In genomic region chrX:68433155-68433980, GRCh38 we compare ENCODE assay signal across 1 cellular context.
TF ChIP-seq lines count a peak whose summit lies in the region.

A gene with protein sequence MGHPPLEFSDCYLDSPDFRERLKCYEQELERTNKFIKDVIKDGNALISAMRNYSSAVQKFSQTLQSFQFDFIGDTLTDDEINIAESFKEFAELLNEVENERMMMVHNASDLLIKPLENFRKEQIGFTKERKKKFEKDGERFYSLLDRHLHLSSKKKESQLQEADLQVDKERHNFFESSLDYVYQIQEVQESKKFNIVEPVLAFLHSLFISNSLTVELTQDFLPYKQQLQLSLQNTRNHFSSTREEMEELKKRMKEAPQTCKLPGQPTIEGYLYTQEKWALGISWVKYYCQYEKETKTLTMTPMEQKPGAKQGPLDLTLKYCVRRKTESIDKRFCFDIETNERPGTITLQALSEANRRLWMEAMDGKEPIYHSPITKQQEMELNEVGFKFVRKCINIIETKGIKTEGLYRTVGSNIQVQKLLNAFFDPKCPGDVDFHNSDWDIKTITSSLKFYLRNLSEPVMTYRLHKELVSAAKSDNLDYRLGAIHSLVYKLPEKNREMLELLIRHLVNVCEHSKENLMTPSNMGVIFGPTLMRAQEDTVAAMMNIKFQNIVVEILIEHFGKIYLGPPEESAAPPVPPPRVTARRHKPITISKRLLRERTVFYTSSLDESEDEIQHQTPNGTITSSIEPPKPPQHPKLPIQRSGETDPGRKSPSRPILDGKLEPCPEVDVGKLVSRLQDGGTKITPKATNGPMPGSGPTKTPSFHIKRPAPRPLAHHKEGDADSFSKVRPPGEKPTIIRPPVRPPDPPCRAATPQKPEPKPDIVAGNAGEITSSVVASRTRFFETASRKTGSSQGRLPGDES (minus strand): TSS chrX:68433495. CDS start chrX:68433020, 475 bp downstream.

TF ChIP-seq in HEK293, 187 proteins besides CTCF, POLR2A, EP300 and RAD21 (continued from another document and continues in another):
- TF ChIP-seq, protein P1, sequence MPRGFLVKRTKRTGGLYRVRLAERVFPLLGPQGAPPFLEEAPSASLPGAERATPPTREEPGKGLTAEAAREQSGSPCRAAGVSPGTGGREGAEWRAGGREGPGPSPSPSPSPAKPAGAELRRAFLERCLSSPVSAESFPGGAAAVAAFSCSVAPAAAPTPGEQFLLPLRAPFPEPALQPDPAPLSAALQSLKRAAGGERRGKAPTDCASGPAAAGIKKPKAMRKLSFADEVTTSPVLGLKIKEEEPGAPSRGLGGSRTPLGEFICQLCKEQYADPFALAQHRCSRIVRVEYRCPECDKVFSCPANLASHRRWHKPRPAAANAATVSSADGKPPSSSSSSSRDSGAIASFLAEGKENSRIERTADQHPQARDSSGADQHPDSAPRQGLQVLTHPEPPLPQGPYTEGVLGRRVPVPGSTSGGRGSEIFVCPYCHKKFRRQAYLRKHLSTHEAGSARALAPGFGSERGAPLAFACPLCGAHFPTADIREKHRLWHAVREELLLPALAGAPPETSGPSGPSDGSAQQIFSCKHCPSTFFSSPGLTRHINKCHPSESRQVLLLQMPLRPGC (tag by site-specific recombination; IDR thresholded peaks at IDR 0.05), result no peak
- TF ChIP-seq ZNF266 (tag by site-specific recombination; IDR thresholded peaks at IDR 0.05; ENCODE audit: low read depth) (no peak), ZNF843 (tag by site-specific recombination; IDR thresholded peaks at IDR 0.05) (no peak), TRIM28 (IDR thresholded peaks at IDR 0.05; ENCODE audit: borderline replicate concordance, low read length) (peak; percentile 66), GLIS2 (tag by site-specific recombination; IDR thresholded peaks at IDR 0.05) (no peak; the same call in 1 of the 2 replicates), ZNF626 (tag by site-specific recombination; IDR thresholded peaks at IDR 0.05) (no peak), ZNF449 (tag by site-specific recombination; IDR thresholded peaks at IDR 0.05) (no peak), ZNF600 (tag by site-specific recombination; IDR thresholded peaks at IDR 0.05) (peak; percentile 89), ZBTB17 (tag by site-specific recombination; IDR thresholded peaks at IDR 0.05) (peak; percentile 74), SALL2 (tag by site-specific recombination; IDR thresholded peaks at IDR 0.05; ENCODE audit: borderline replicate concordance) (no peak), IKZF3 (tag by site-specific recombination; IDR thresholded peaks at IDR 0.05) (peak; percentile 82), ZNF513 (tag by site-specific recombination; IDR thresholded peaks at IDR 0.05) (no peak), ZNF274 (IDR thresholded peaks at IDR 0.05; ENCODE audit: low read length) (no peak), ZNF274 (tag by site-specific recombination; IDR thresholded peaks at IDR 0.05; ENCODE audit: borderline replicate concordance) (no peak), ZNF16 (tag by site-specific recombination; IDR thresholded peaks at IDR 0.05; ENCODE audit: low read depth) (no peak), YY1 (tag by site-specific recombination; IDR thresholded peaks at IDR 0.05) (0 out of 2 replicates have a peak, but pooled peaks have one; percentile 47), ZNF560 (tag by site-specific recombination; IDR thresholded peaks at IDR 0.05; ENCODE audit: borderline replicate concordance) (no peak), ZBTB1 (tag by site-specific recombination; IDR thresholded peaks at IDR 0.05) (no peak), ZSCAN30 (tag by site-specific recombination; IDR thresholded peaks at IDR 0.05) (peak; percentile 21; the same call in 1 of the 2 replicates), ZNF19 (tag by site-specific recombination; IDR thresholded peaks at IDR 0.05; ENCODE audit: low read depth) (no peak), GFI1B (tag by site-specific recombination; IDR thresholded peaks at IDR 0.05) (no peak), ZXDB (tag by site-specific recombination; IDR thresholded peaks at IDR 0.05) (peak; percentile 43; the same call in 1 of the 2 replicates), ZNF184 (tag by site-specific recombination; IDR thresholded peaks at IDR 0.05) (no peak), BCL11B (tag by site-specific recombination; IDR thresholded peaks at IDR 0.05; ENCODE audit: low read depth) (no peak), ZNF48 (tag by site-specific recombination; IDR thresholded peaks at IDR 0.05) (no peak), KLF1 (tag by site-specific recombination; IDR thresholded peaks at IDR 0.05) (peak; percentile 36; the same call in 1 of the 2 replicates), GLI4 (tag by site-specific recombination; IDR thresholded peaks at IDR 0.05) (no peak), SP2 (tag by site-specific recombination; IDR thresholded peaks at IDR 0.05) (peak; percentile 87), ZNF416 (tag by site-specific recombination; IDR thresholded peaks at IDR 0.05) (no peak), ZNF830 (tag by site-specific recombination; IDR thresholded peaks at IDR 0.05; ENCODE audit: low read depth) (no peak), RBAK (tag by site-specific recombination; IDR thresholded peaks at IDR 0.05) (no peak), HOXA7 (CRISPR knock-in tag; IDR thresholded peaks at IDR 0.05; ENCODE audit: borderline replicate concordance) (no peak), ZNF248 (tag by site-specific recombination; IDR thresholded peaks at IDR 0.05) (no peak), ZIC2 (tag by site-specific recombination; IDR thresholded peaks at IDR 0.05) (peak; percentile 69)
- TF ChIP-seq, protein P2, sequence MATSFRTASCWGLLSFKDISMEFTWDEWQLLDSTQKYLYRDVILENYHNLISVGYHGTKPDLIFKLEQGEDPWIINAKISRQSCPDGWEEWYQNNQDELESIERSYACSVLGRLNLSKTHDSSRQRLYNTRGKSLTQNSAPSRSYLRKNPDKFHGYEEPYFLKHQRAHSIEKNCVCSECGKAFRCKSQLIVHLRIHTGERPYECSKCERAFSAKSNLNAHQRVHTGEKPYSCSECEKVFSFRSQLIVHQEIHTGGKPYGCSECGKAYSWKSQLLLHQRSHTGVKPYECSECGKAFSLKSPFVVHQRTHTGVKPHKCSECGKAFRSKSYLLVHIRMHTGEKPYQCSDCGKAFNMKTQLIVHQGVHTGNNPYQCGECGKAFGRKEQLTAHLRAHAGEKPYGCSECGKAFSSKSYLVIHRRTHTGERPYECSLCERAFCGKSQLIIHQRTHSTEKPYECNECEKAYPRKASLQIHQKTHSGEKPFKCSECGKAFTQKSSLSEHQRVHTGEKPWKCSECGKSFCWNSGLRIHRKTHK (tag by site-specific recombination; IDR thresholded peaks at IDR 0.05), result no peak
- TF ChIP-seq, protein P3, sequence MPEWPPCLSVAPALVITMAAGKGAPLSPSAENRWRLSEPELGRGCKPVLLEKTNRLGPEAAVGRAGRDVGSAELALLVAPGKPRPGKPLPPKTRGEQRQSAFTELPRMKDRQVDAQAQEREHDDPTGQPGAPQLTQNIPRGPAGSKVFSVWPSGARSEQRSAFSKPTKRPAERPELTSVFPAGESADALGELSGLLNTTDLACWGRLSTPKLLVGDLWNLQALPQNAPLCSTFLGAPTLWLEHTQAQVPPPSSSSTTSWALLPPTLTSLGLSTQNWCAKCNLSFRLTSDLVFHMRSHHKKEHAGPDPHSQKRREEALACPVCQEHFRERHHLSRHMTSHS (tag by site-specific recombination; IDR thresholded peaks at IDR 0.05), result no peak
- TF ChIP-seq, protein P4, sequence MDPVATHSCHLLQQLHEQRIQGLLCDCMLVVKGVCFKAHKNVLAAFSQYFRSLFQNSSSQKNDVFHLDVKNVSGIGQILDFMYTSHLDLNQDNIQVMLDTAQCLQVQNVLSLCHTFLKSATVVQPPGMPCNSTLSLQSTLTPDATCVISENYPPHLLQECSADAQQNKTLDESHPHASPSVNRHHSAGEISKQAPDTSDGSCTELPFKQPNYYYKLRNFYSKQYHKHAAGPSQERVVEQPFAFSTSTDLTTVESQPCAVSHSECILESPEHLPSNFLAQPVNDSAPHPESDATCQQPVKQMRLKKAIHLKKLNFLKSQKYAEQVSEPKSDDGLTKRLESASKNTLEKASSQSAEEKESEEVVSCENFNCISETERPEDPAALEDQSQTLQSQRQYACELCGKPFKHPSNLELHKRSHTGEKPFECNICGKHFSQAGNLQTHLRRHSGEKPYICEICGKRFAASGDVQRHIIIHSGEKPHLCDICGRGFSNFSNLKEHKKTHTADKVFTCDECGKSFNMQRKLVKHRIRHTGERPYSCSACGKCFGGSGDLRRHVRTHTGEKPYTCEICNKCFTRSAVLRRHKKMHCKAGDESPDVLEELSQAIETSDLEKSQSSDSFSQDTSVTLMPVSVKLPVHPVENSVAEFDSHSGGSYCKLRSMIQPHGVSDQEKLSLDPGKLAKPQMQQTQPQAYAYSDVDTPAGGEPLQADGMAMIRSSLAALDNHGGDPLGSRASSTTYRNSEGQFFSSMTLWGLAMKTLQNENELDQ (tag by site-specific recombination; IDR thresholded peaks at IDR 0.05; ENCODE audit: low read depth), result no peak
- TF ChIP-seq, protein P5, sequence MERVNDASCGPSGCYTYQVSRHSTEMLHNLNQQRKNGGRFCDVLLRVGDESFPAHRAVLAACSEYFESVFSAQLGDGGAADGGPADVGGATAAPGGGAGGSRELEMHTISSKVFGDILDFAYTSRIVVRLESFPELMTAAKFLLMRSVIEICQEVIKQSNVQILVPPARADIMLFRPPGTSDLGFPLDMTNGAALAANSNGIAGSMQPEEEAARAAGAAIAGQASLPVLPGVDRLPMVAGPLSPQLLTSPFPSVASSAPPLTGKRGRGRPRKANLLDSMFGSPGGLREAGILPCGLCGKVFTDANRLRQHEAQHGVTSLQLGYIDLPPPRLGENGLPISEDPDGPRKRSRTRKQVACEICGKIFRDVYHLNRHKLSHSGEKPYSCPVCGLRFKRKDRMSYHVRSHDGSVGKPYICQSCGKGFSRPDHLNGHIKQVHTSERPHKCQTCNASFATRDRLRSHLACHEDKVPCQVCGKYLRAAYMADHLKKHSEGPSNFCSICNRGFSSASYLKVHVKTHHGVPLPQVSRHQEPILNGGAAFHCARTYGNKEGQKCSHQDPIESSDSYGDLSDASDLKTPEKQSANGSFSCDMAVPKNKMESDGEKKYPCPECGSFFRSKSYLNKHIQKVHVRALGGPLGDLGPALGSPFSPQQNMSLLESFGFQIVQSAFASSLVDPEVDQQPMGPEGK (tag by site-specific recombination; IDR thresholded peaks at IDR 0.05), result peak; percentile 48
- TF ChIP-seq, protein P6, sequence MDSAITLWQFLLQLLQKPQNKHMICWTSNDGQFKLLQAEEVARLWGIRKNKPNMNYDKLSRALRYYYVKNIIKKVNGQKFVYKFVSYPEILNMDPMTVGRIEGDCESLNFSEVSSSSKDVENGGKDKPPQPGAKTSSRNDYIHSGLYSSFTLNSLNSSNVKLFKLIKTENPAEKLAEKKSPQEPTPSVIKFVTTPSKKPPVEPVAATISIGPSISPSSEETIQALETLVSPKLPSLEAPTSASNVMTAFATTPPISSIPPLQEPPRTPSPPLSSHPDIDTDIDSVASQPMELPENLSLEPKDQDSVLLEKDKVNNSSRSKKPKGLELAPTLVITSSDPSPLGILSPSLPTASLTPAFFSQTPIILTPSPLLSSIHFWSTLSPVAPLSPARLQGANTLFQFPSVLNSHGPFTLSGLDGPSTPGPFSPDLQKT (IDR thresholded peaks at IDR 0.05; ENCODE audit: borderline replicate concordance, low read depth, low read length), result no peak
- TF ChIP-seq, protein P7, sequence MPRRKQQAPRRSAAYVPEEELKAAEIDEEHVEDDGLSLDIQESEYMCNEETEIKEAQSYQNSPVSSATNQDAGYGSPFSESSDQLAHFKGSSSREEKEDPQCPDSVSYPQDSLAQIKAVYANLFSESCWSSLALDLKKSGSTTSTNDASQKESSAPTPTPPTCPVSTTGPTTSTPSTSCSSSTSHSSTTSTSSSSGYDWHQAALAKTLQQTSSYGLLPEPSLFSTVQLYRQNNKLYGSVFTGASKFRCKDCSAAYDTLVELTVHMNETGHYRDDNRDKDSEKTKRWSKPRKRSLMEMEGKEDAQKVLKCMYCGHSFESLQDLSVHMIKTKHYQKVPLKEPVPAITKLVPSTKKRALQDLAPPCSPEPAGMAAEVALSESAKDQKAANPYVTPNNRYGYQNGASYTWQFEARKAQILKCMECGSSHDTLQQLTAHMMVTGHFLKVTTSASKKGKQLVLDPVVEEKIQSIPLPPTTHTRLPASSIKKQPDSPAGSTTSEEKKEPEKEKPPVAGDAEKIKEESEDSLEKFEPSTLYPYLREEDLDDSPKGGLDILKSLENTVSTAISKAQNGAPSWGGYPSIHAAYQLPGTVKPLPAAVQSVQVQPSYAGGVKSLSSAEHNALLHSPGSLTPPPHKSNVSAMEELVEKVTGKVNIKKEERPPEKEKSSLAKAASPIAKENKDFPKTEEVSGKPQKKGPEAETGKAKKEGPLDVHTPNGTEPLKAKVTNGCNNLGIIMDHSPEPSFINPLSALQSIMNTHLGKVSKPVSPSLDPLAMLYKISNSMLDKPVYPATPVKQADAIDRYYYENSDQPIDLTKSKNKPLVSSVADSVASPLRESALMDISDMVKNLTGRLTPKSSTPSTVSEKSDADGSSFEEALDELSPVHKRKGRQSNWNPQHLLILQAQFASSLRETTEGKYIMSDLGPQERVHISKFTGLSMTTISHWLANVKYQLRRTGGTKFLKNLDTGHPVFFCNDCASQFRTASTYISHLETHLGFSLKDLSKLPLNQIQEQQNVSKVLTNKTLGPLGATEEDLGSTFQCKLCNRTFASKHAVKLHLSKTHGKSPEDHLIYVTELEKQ (tag by site-specific recombination; IDR thresholded peaks at IDR 0.05; ENCODE audit: borderline replicate concordance), result no peak
